1 cellular context compared by ENCODE assay signal in the genomic region with DNA sequence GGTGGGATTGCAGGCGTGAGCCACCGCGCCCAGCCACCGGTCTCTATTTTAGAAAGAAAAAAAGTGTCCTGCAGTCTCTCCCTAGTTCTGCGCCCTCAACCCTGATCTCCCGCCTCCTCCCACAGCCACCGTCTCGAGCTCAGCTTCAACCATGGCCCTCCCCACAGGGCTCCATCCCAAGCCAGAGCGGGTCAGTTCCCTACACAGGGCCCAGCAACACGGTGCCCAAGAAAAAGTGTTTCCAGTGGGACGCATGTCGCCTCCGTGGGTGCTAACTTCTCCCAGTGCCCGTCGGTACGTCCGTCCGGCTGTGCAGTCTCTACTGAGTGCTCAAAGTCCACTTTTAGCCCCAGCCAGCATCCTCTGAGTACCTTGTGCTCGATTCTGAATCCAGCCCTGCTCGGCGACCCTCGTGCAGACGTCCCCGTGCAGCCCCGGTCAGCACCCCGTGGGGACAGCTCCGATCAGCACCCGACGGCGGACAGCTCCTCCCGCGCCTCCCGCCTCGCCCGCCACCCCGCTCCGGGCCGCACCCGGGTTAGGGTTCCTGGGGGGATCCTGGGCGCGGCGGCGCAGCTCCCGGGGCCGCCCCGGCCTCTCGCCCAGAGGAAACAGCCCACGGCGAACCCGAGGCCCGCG.
TF ChIP-seq lines count a peak whose summit lies in the region.

No MANE protein-coding gene starts in this region.

TF ChIP-seq in HepG2, 621 proteins besides CTCF, POLR2A, EP300 and RAD21 (continued from another document and continues in another):
- TF ChIP-seq PAXIP1 (CRISPR knock-in tag; conservative IDR thresholded peaks at IDR 0.05): no peak; the same call in 1 of the 2 replicates
- TF ChIP-seq ONECUT2 (CRISPR knock-in tag; IDR thresholded peaks at IDR 0.05): peak; percentile 80
- peak; percentile 97 for TF ChIP-seq ZNF431 (CRISPR knock-in tag; IDR thresholded peaks at IDR 0.05; ENCODE audit: borderline replicate concordance, low read depth)
- TF ChIP-seq EHMT2 (IDR thresholded peaks at IDR 0.05; ENCODE audit: borderline replicate concordance, low read depth, low read length): peak; percentile 96
- peak; percentile 98 to 99 for TF ChIP-seq REST (IDR thresholded peaks at IDR 0.05; ENCODE audit: borderline replicate concordance in 1 of 2, low read depth in 1 of 2, low read length in 2 of 2)
- TF ChIP-seq PHF21A (CRISPR knock-in tag; IDR thresholded peaks at IDR 0.05): no peak
- peak; percentile 90 for TF ChIP-seq PITX1 (CRISPR knock-in tag; IDR thresholded peaks at IDR 0.05)
- TF ChIP-seq ZNF589 (CRISPR knock-in tag; conservative IDR thresholded peaks at IDR 0.05): peak; percentile 100
- peak; percentile 80 for TF ChIP-seq ETV5 (CRISPR knock-in tag; IDR thresholded peaks at IDR 0.05; ENCODE audit: borderline replicate concordance)
- TF ChIP-seq SIN3A (IDR thresholded peaks at IDR 0.05; ENCODE audit: borderline replicate concordance, low read depth, low read length): peak; percentile 100
- peak; percentile 99 for TF ChIP-seq MXD1 (CRISPR knock-in tag; IDR thresholded peaks at IDR 0.05)
- TF ChIP-seq, protein P1, sequence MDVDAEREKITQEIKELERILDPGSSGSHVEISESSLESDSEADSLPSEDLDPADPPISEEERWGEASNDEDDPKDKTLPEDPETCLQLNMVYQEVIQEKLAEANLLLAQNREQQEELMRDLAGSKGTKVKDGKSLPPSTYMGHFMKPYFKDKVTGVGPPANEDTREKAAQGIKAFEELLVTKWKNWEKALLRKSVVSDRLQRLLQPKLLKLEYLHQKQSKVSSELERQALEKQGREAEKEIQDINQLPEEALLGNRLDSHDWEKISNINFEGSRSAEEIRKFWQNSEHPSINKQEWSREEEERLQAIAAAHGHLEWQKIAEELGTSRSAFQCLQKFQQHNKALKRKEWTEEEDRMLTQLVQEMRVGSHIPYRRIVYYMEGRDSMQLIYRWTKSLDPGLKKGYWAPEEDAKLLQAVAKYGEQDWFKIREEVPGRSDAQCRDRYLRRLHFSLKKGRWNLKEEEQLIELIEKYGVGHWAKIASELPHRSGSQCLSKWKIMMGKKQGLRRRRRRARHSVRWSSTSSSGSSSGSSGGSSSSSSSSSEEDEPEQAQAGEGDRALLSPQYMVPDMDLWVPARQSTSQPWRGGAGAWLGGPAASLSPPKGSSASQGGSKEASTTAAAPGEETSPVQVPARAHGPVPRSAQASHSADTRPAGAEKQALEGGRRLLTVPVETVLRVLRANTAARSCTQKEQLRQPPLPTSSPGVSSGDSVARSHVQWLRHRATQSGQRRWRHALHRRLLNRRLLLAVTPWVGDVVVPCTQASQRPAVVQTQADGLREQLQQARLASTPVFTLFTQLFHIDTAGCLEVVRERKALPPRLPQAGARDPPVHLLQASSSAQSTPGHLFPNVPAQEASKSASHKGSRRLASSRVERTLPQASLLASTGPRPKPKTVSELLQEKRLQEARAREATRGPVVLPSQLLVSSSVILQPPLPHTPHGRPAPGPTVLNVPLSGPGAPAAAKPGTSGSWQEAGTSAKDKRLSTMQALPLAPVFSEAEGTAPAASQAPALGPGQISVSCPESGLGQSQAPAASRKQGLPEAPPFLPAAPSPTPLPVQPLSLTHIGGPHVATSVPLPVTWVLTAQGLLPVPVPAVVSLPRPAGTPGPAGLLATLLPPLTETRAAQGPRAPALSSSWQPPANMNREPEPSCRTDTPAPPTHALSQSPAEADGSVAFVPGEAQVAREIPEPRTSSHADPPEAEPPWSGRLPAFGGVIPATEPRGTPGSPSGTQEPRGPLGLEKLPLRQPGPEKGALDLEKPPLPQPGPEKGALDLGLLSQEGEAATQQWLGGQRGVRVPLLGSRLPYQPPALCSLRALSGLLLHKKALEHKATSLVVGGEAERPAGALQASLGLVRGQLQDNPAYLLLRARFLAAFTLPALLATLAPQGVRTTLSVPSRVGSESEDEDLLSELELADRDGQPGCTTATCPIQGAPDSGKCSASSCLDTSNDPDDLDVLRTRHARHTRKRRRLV (CRISPR knock-in tag; IDR thresholded peaks at IDR 0.05): peak; percentile 84; the same call in 1 of the 2 replicates
- TF ChIP-seq KDM6A (CRISPR knock-in tag; IDR thresholded peaks at IDR 0.05; ENCODE audit: low read depth): 0 out of 2 replicates have a peak, but pooled peaks have one; percentile 52
- peak; percentile 89 for TF ChIP-seq ZNF850 (CRISPR knock-in tag; conservative IDR thresholded peaks at IDR 0.05)
- TF ChIP-seq CBX1 (IDR thresholded peaks at IDR 0.05; ENCODE audit: low read depth): no peak
- 0 out of 2 replicates have a peak, but pooled peaks have one; percentile 41 for TF ChIP-seq ZNF101 (CRISPR knock-in tag; IDR thresholded peaks at IDR 0.05; ENCODE audit: borderline replicate concordance, low read depth)
- TF ChIP-seq ZNF598 (CRISPR knock-in tag; IDR thresholded peaks at IDR 0.05; ENCODE audit: borderline replicate concordance): peak; percentile 88
- peak; percentile 97; the same call in 1 of the 2 replicates for TF ChIP-seq SP140L (CRISPR knock-in tag; IDR thresholded peaks at IDR 0.05; ENCODE audit: borderline replicate concordance)
- TF ChIP-seq GPN1 (CRISPR knock-in tag; IDR thresholded peaks at IDR 0.05; ENCODE audit: borderline replicate concordance): peak; percentile 99
- TF ChIP-seq HOXA5 (CRISPR knock-in tag; IDR thresholded peaks at IDR 0.05): peak; percentile 99
- TF ChIP-seq MAF1 (CRISPR knock-in tag; IDR thresholded peaks at IDR 0.05; ENCODE audit: borderline replicate concordance): peak; percentile 99
- TF ChIP-seq PRDM10 (CRISPR knock-in tag; IDR thresholded peaks at IDR 0.05; ENCODE audit: low read depth): peak; percentile 89
- TF ChIP-seq, protein P2, sequence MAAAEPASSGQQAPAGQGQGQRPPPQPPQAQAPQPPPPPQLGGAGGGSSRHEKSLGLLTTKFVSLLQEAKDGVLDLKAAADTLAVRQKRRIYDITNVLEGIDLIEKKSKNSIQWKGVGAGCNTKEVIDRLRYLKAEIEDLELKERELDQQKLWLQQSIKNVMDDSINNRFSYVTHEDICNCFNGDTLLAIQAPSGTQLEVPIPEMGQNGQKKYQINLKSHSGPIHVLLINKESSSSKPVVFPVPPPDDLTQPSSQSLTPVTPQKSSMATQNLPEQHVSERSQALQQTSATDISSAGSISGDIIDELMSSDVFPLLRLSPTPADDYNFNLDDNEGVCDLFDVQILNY (CRISPR knock-in tag; conservative IDR thresholded peaks at IDR 0.05): peak; percentile 96
- TF ChIP-seq AGO1 (IDR thresholded peaks at IDR 0.05; ENCODE audit: low read depth, low read length, poor library complexity, severe bottlenecking): no peak
- peak; percentile 50; the same call in 1 of the 2 replicates for TF ChIP-seq DMAP1 (CRISPR knock-in tag; IDR thresholded peaks at IDR 0.05)
- TF ChIP-seq, protein P3, sequence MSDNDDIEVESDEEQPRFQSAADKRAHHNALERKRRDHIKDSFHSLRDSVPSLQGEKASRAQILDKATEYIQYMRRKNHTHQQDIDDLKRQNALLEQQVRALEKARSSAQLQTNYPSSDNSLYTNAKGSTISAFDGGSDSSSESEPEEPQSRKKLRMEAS (IDR thresholded peaks at IDR 0.05): peak; percentile 89
- no peak for TF ChIP-seq ATM (IDR thresholded peaks at IDR 0.05; ENCODE audit: borderline replicate concordance)
- TF ChIP-seq GMEB1 (CRISPR knock-in tag; IDR thresholded peaks at IDR 0.05; ENCODE audit: borderline replicate concordance): peak; percentile 29; the same call in 1 of the 2 replicates
- TF ChIP-seq, protein P4, sequence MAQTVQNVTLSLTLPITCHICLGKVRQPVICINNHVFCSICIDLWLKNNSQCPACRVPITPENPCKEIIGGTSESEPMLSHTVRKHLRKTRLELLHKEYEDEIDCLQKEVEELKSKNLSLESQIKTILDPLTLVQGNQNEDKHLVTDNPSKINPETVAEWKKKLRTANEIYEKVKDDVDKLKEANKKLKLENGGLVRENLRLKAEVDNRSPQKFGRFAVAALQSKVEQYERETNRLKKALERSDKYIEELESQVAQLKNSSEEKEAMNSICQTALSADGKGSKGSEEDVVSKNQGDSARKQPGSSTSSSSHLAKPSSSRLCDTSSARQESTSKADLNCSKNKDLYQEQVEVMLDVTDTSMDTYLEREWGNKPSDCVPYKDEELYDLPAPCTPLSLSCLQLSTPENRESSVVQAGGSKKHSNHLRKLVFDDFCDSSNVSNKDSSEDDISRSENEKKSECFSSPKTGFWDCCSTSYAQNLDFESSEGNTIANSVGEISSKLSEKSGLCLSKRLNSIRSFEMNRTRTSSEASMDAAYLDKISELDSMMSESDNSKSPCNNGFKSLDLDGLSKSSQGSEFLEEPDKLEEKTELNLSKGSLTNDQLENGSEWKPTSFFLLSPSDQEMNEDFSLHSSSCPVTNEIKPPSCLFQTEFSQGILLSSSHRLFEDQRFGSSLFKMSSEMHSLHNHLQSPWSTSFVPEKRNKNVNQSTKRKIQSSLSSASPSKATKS (CRISPR knock-in tag; IDR thresholded peaks at IDR 0.05): peak; percentile 65; the same call in 1 of the 2 replicates
